8 cellular contexts compared by ENCODE assay signal in the genomic region with DNA sequence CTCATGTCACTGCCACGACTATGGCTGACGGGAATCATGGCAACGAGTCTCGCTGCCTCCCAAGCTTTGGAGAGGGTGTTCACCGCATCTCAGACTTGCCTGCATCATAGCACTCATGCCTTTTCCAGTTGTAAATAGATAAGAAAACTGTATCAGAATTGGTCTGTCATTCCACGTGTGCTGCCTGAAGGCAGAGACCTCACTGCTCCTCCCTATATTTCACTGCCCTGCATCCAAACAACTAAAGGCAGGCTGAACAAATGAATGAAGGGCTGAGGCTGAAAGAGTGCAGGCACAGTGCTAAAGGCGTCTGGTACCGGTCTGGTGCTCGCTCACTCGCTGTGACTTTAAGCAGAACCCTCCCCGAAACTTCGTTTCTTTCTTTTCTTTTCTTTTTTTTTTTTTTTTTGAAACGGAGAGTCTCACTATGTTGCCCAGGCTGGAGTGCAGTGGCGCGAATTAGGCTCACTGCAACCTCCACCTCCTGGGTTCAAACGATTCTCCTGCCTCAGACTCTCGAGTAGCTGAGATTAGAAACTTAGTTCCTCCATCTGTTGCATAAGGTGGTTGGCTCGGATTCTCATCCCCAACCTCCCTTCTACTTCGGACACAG. TPM values are rescaled to one million over a fixed set of nuclear protein-coding genes. Genes with fewer than 3 reads are reported as not detected.
A peak's percentile ranks its signal among the peaks of the same experiment; 100 is the strongest.
DNase-seq lines count a peak whose midpoint lies in the region; ATAC-seq and TF ChIP-seq lines count a peak whose summit lies in the region.

No MANE protein-coding gene starts in this region.

- peaks cover 16% of the 10 kb centered on the region for H3K4me1 ChIP-seq in suprapubic skin

- no peaks in the 10 kb centered on the region for H3K9me3 Mint-ChIP-seq in activated naive CD4-positive, alpha-beta T cell treated with anti-CD3 and anti-CD28 coated beads, Interleukin-2, amount 50 U/mL, for 72 hours
- H3K9me3 Mint-ChIP-seq in immature natural killer cell = no peaks in the 10 kb centered on the region

- peaks cover 10 to 14% of the 10 kb centered on the region in 2 donors for H3K36me3 Mint-ChIP-seq in activated naive CD4-positive, alpha-beta T cell treated with anti-CD3 and anti-CD28 coated beads, Interleukin-2, amount 50 U/mL, for 72 hours
- H3K36me3 Mint-ChIP-seq in immature natural killer cell = peaks cover under 1 to 2% (median under 1%) of the 10 kb centered on the region in 3 donors

- H3K36me3 ChIP-seq in GM06990 (ENCODE audit: control insufficient read depth, insufficient read depth, low read length) (peaks cover 1% of the 10 kb centered on the region; the same call in 1 of the 2 replicates), suprapubic skin (peaks cover under 1% of the 10 kb centered on the region)

- H3K4me3 Mint-ChIP-seq in immature natural killer cell = peak overlapping the region; percentile 90 to 99 (median 94)

- peak overlapping the region; percentile 91 to 95 for H3K27ac Mint-ChIP-seq in activated naive CD4-positive, alpha-beta T cell treated with anti-CD3 and anti-CD28 coated beads, Interleukin-2, amount 50 U/mL, for 72 hours
- peak overlapping the region; percentile 69 to 96 (median 85) for H3K27ac Mint-ChIP-seq in immature natural killer cell

- no peaks in the 10 kb centered on the region for H3K27me3 ChIP-seq in GM06990 (replicated peaks; ENCODE audit: control insufficient read depth, insufficient read depth, low read length)
- no peaks in the 10 kb centered on the region for H3K27me3 ChIP-seq in suprapubic skin

- ATAC-seq in HG02852 (IDR thresholded peaks at IDR 0.05; ENCODE audit: unreplicated experiment) (peak; percentile 5), GM21825 (IDR thresholded peaks at IDR 0.05; ENCODE audit: unreplicated experiment) (no peak)
- ATAC-seq in activated naive CD4-positive, alpha-beta T cell treated with anti-CD3 and anti-CD28 coated beads, Interleukin-2, amount 50 U/mL, for 72 hours = peak in 1 of 2 donors; percentile 7

- no peak for TF ChIP-seq EP300 in suprapubic skin (IDR thresholded peaks at IDR 0.05)

- peak overlapping the region; percentile 74 for H3K27ac ChIP-seq in suprapubic skin

- in situ Hi-C loops in GM13977 (cut with MboI; ENCODE audit: low pct_unique_long_range_greater_than_20kb, low sequenced_read_pairs, unreplicated experiment) = no loop called here

- no peaks in the 10 kb centered on the region for H3K9me3 ChIP-seq in suprapubic skin

- no peak for DNase-seq in GM06990 (ENCODE audit: extremely low read depth, insufficient read length)
- no peak for DNase-seq in activated naive CD4-positive, alpha-beta T cell treated with anti-CD3 and anti-CD28 coated beads, Interleukin-2, amount 50 U/mL, for 72 hours (ENCODE audit: low spot score in 2 of 2)
- DNase-seq in immature natural killer cell = no peak
- no peak for DNase-seq in suprapubic skin (ENCODE audit: low spot score in 2 of 2)
- DNase-seq in GM13977 (ENCODE audit: low spot score) = no peak
- no peak for DNase-seq in NCI-H69 (lab: John Stamatoyannopoulos, UW)

- TF ChIP-seq POLR2A in suprapubic skin (IDR thresholded peaks at IDR 0.05) = no peak

- peaks cover 19 to 23% of the 10 kb centered on the region in 2 donors for H3K4me1 Mint-ChIP-seq in immature natural killer cell

- WGBS in suprapubic skin = 8% methylated on average over 19 of the region's 19 CpGs

- H3K4me3 ChIP-seq in GM06990 (replicated peaks; ENCODE audit: low read depth, low read length) (peak overlapping the region; percentile 93), suprapubic skin (peak overlapping the region; percentile 72)

- TF ChIP-seq CTCF in GM06990 (IDR thresholded peaks at IDR 0.05; ENCODE audit: insufficient read depth, low read length, poor library complexity, severe bottlenecking) (no peak), suprapubic skin (IDR thresholded peaks at IDR 0.05) (no peak), GM13977 (IDR thresholded peaks at IDR 0.05; ENCODE audit: extremely low read depth, insufficient read depth, missing control alignments) (no peak)

- peaks cover 3 to 5% (median 5%) of the 10 kb centered on the region in 3 donors for H3K27me3 Mint-ChIP-seq in immature natural killer cell (ENCODE audit: low read depth in 3 of 3)

RNA-seq across cellular contexts. Expression of a gene that starts 0.5 kb away (rescaled TPM):
- 10 to 100 TPM; 35.8 to 43.4 TPM for total RNA-seq in activated naive CD4-positive, alpha-beta T cell treated with anti-CD3 and anti-CD28 coated beads, Interleukin-2, amount 50 U/mL, for 72 hours
- polyA plus RNA-seq in immature natural killer cell = 10 to 100 TPM; 18.1 to 32.7 (median 24.4) TPM
- total RNA-seq in suprapubic skin = 10 to 100 TPM; 14.1 to 20.8 (median 19.6) TPM

RNA-seq across cellular contexts. Expression of a gene that starts 25.3 kb away (rescaled TPM):
- total RNA-seq in activated naive CD4-positive, alpha-beta T cell treated with anti-CD3 and anti-CD28 coated beads, Interleukin-2, amount 50 U/mL, for 72 hours = 10 to 100 TPM; 23.9 to 24.3 TPM
- 10 to 100 TPM in 2 of 3 donors, 1 to 10 TPM in 1; 8.2 to 22.4 (median 17.5) TPM for polyA plus RNA-seq in immature natural killer cell
- total RNA-seq in suprapubic skin = 10 to 100 TPM; 37.8 to 65.5 (median 56.8) TPM

RNA-seq across cellular contexts. Expression of a gene that starts 26.2 kb away (rescaled TPM):
- total RNA-seq in activated naive CD4-positive, alpha-beta T cell treated with anti-CD3 and anti-CD28 coated beads, Interleukin-2, amount 50 U/mL, for 72 hours = 100 to 1,000 TPM; 149 to 176 TPM
- polyA plus RNA-seq in immature natural killer cell = 100 to 1,000 TPM in 2 of 3 donors, 10 to 100 TPM in 1; 67.6 to 110 (median 102) TPM
- total RNA-seq in suprapubic skin = 10 to 100 TPM; 45.4 to 65.9 (median 57.2) TPM
